ENCODE assay signal across 18 cellular contexts in genomic region chr1:1170215-1170890, GRCh38. TPM values are rescaled to one million over a fixed set of nuclear protein-coding genes. Genes with fewer than 3 reads are reported as not detected.
DNase-seq lines count a peak whose midpoint lies in the region; TF ChIP-seq lines count a peak whose summit lies in the region.
"Had no signal": no experiment of that assay in that cellular context is flagged by ENCODE, and none has a peak within 500 bp of the region (broad histone marks: within the 10 kb centered on the region; RNA-seq: fewer than 3 reads in every experiment).

No MANE protein-coding gene starts in this region.

- no peak overlapping the region for H3K27ac ChIP-seq in hepatocyte
- H3K27ac ChIP-seq: spleen, upper lobe of left lung had no signal

- H3K79me2 ChIP-seq in hepatocyte = peaks cover 31% of the 10 kb centered on the region

- H3K27ac Mint-ChIP-seq in neural crest cell (ENCODE audit: unreplicated experiment) = peak overlapping the region; percentile 75
- H3K27ac Mint-ChIP-seq: activated CD8-positive, alpha-beta memory T cell treated with anti-CD3 and anti-CD28 coated beads, Interleukin-2, amount 10 ng/mL, durations not matched to agents 7 days and 5 days; CD14-positive monocyte; stimulated activated effector memory CD8-positive, alpha-beta T cell treated with anti-CD3 and anti-CD28 coated beads, Interleukin-12 subunit alpha, Interleukin-12 subunit beta, amount 100 ng/mL, for 72 hours; T-helper 1 cell treated with Interleukin-12 subunit alpha and Interleukin-12 subunit beta and Interleukin-4 antibody, amounts not matched to agents 30 μg/mL and 1 μg/mL, for 36 hours had no signal

- H2AFZ ChIP-seq in hepatocyte = no peak overlapping the region

- no peak overlapping the region for H3K4me3 Mint-ChIP-seq in neural crest cell
- H3K4me3 Mint-ChIP-seq: activated CD8-positive, alpha-beta memory T cell treated with anti-CD3 and anti-CD28 coated beads, Interleukin-2, amount 10 ng/mL, durations not matched to agents 7 days and 5 days; CD14-positive monocyte; stimulated activated effector memory CD8-positive, alpha-beta T cell treated with anti-CD3 and anti-CD28 coated beads, Interleukin-12 subunit alpha, Interleukin-12 subunit beta, amount 100 ng/mL, for 72 hours; T-helper 1 cell treated with Interleukin-12 subunit alpha and Interleukin-12 subunit beta and Interleukin-4 antibody, amounts not matched to agents 30 μg/mL and 1 μg/mL, for 36 hours had no signal

- no peaks in the 10 kb centered on the region for H3K9me3 Mint-ChIP-seq in neural crest cell
- H3K9me3 Mint-ChIP-seq: stimulated activated effector memory CD8-positive, alpha-beta T cell treated with anti-CD3 and anti-CD28 coated beads, Interleukin-12 subunit alpha, Interleukin-12 subunit beta, amount 100 ng/mL, for 72 hours; T-helper 1 cell treated with Interleukin-12 subunit alpha and Interleukin-12 subunit beta and Interleukin-4 antibody, amounts not matched to agents 30 μg/mL and 1 μg/mL, for 36 hours had no signal

- H3K9me3 ChIP-seq in NT2/D1 (ENCODE audit: insufficient read depth, low read length) (no peaks in the 10 kb centered on the region), hepatocyte (ENCODE audit: low read depth) (no peaks in the 10 kb centered on the region)
- H3K9me3 ChIP-seq: upper lobe of left lung had no signal

- H4K20me1 ChIP-seq in hepatocyte (ENCODE audit: insufficient read depth, poor library complexity, severe bottlenecking) = peaks cover 38% of the 10 kb centered on the region

- H3K4me1 ChIP-seq in NT2/D1 (ENCODE audit: insufficient read depth, insufficient read length) (peaks cover 13% of the 10 kb centered on the region), hepatocyte (ENCODE audit: insufficient read depth) (peaks cover 12% of the 10 kb centered on the region)

- H3K4me3 ChIP-seq in NT2/D1 (ENCODE audit: insufficient read length, low read depth) (no peak overlapping the region), hepatocyte (no peak overlapping the region)
- H3K4me3 ChIP-seq: spleen, upper lobe of left lung had no signal

- no peaks in the 10 kb centered on the region for H3K36me3 ChIP-seq in NT2/D1 (ENCODE audit: insufficient read depth, insufficient read length, low read length)
- H3K36me3 ChIP-seq in hepatocyte (replicated peaks; ENCODE audit: insufficient read depth, low read depth) = no peaks in the 10 kb centered on the region
- H3K36me3 ChIP-seq: spleen had no signal

- no peak overlapping the region for H3K4me2 ChIP-seq in hepatocyte

- in situ Hi-C loops in GM13977 (cut with MboI; ENCODE audit: low pct_unique_long_range_greater_than_20kb, low sequenced_read_pairs, unreplicated experiment) = no loop called here

- H3K27me3 ChIP-seq in NT2/D1 (ENCODE audit: insufficient read depth, insufficient read length) = peaks cover 1% of the 10 kb centered on the region
- H3K27me3 ChIP-seq in hepatocyte = no peaks in the 10 kb centered on the region

- peaks cover 12% of the 10 kb centered on the region for H3K4me1 Mint-ChIP-seq in neural crest cell
- H3K4me1 Mint-ChIP-seq: CD14-positive monocyte had no signal

- DNase-seq in GM13977 (ENCODE audit: low spot score) (peak; percentile 28), NT2/D1 (ENCODE audit: low read depth, low spot score) (no peak), glomerular visceral epithelial cell (ENCODE audit: extremely low spot score) (peak; percentile 64), neural crest cell (ENCODE audit: low read depth, low spot score) (no peak), ureter (ENCODE audit: low spot score) (no peak), hepatocyte (ENCODE audit: low spot score) (no peak), activated T-cell treated with anti-CD3 and anti-CD28 coated beads for 4 hours (no peak), SHP77 (lab: John Stamatoyannopoulos, UW) (no peak)
- DNase-seq: activated CD8-positive, alpha-beta memory T cell treated with anti-CD3 and anti-CD28 coated beads, Interleukin-2, amount 10 ng/mL, durations not matched to agents 7 days and 5 days; activated naive CD4-positive, alpha-beta T cell treated with Interleukin-2 at 50 U/mL for 16 hours; DMS79 treated with DMSO at 0.1 percent for 48 hours; erythroblast; NCI-H1436 treated with DMSO at 0.1 percent for 48 hours had no signal

- TF ChIP-seq CTCF in GM13977 (IDR thresholded peaks at IDR 0.05; ENCODE audit: extremely low read depth, insufficient read depth, missing control alignments) (no peak), neural crest cell (conservative IDR thresholded peaks at IDR 0.05) (no peak), hepatocyte (IDR thresholded peaks at IDR 0.05; ENCODE audit: poor library complexity) (no peak)

- H3K36me3 Mint-ChIP-seq in neural crest cell (ENCODE audit: low read depth) = no peaks in the 10 kb centered on the region
- H3K36me3 Mint-ChIP-seq: activated CD8-positive, alpha-beta memory T cell treated with anti-CD3 and anti-CD28 coated beads, Interleukin-2, amount 10 ng/mL, durations not matched to agents 7 days and 5 days; CD14-positive monocyte; stimulated activated effector memory CD8-positive, alpha-beta T cell treated with anti-CD3 and anti-CD28 coated beads, Interleukin-12 subunit alpha, Interleukin-12 subunit beta, amount 100 ng/mL, for 72 hours had no signal

- H3K9ac ChIP-seq in NT2/D1 (ENCODE audit: insufficient read length, low read depth) = peak overlapping the region; percentile 42

- H3K27me3 Mint-ChIP-seq in neural crest cell (ENCODE audit: low read depth) = peaks cover 15% of the 10 kb centered on the region

- no peaks in the 10 kb centered on the region for H3K9me2 ChIP-seq in hepatocyte (replicated peaks; ENCODE audit: insufficient read depth)

- WGBS in hepatocyte (ENCODE audit: low lambda C conversion rate, missing lambda C conversion rate) = 74% methylated on average over 15 of the region's 19 CpGs

RNA-seq across cellular contexts. Expression of gene TTLL10, which starts 3.3 kb away (rescaled TPM):
- not detected in 2 replicates for total RNA-seq in neural crest cell
- total RNA-seq in ureter = 2.3 TPM
- not detected in 2 replicates for total RNA-seq in hepatocyte
- polyA plus RNA-seq in hepatocyte = 0.38 and 0.69 TPM in 2 replicates
- total RNA-seq: activated CD8-positive, alpha-beta memory T cell treated with anti-CD3 and anti-CD28 coated beads, Interleukin-2, amount 10 ng/mL, durations not matched to agents 7 days and 5 days had no signal

RNA-seq across cellular contexts. Expression of gene TNFRSF18, which starts 36.0 kb away (rescaled TPM):
- total RNA-seq in neural crest cell (not detected in 2 replicates), ureter (3.3 TPM), hepatocyte (not detected in 2 replicates)
- polyA plus RNA-seq in hepatocyte = 0.86 and 1.3 TPM in 2 replicates
- polyA plus RNA-seq: CD14-positive monocyte had no signal

RNA-seq across cellular contexts. Expression of gene TNFRSF4, which starts 43.6 kb away (rescaled TPM):
- total RNA-seq in neural crest cell (0.19 and 0.20 TPM in 2 replicates), ureter (2.0 TPM), hepatocyte (0.28 TPM in 1 of 2 replicates, not detected in the other)
- polyA plus RNA-seq in hepatocyte = 0.34 TPM in 1 of 2 replicates, not detected in the other
- polyA plus RNA-seq: CD14-positive monocyte had no signal

RNA-seq across cellular contexts. Expression of gene C1orf159, which starts 54.5 kb away (rescaled TPM):
- 26.1 and 26.2 TPM in 2 replicates for total RNA-seq in neural crest cell
- total RNA-seq in ureter = 29.8 TPM
- total RNA-seq in hepatocyte = 7.1 and 9.2 TPM in 2 replicates
- polyA plus RNA-seq in hepatocyte = 21.7 and 25.1 TPM in 2 replicates

Comparison
In these comparisons a context has a peak if more than half of its experiments do, and no peak if none do; other contexts are left out.
1. DNase-seq: peak in GM13977 (single experiment) and glomerular visceral epithelial cell (single experiment); none in NT2/D1 (single experiment), neural crest cell (single experiment), ureter (single experiment), hepatocyte (single experiment), activated T-cell treated with anti-CD3 and anti-CD28 coated beads for 4 hours (single experiment) and SHP77 (0 of 2).